Comparison of ENCODE assay signal across 15 cellular contexts in the genomic region with DNA sequence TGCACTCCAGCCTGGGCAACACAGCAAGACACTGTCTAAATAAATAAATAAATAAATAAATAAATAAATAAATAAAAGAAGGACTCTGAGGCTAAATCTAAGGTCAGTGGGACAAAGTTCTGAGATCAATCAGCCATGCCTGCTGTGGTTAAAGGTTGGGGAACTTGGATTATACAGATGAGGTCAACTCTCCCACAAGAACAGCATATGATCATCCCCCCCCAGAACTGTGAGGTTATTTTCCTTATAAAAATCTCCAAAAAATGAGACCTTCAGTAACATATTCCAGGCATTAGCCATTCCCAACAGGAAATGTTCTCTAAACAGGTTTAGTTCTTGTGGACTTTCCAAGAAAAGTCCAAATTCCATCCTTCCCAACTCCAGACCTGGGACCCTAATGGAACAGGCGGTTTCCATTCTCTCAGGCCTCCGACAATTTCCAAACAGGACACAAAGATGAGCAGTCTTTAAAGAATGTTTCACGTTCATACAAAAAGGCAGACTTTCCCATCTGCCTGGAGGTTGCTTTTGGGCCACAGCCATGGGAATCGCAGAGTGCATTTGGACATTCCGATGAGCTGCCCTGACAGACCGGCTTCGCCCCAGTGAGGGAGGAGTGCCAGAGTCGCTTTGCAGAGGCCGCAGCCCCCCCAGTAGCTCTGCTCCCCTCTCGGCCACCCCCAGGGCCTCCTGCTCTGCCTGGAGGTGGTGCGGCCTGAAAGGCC.
A peak's percentile ranks its signal among the peaks of the same experiment; 100 is the strongest.
DNase-seq lines count a peak whose midpoint lies in the region; TF ChIP-seq lines count a peak whose summit lies in the region.
"Had no signal": no experiment of that assay in that cellular context is flagged by ENCODE, and none has a peak within 500 bp of the region (broad histone marks: within the 10 kb centered on the region; RNA-seq: fewer than 3 reads in every experiment).

No MANE protein-coding gene starts in this region.

- H3K9me3 ChIP-seq in testis: no peaks in the 10 kb centered on the region
- H3K9me3 ChIP-seq: neutrophil, SJCRH30 had no signal

- DNase-seq in HFFc6 (peak; percentile 19), dedifferentiated amniotic fluid mesenchymal stem cell (ENCODE audit: extremely low spot score) (peak; percentile 57), islet precursor cell (peak; percentile 89), testis (peak; percentile 16), NCI-H187 treated with DMSO at 0.1 percent for 48 hours (lab: John Stamatoyannopoulos, UW) (no peak), NCI-H2227 (lab: John Stamatoyannopoulos, UW; ENCODE audit: unreplicated experiment) (no peak), GM13977 (ENCODE audit: low spot score) (no peak), NCI-H128 (lab: John Stamatoyannopoulos, UW; ENCODE audit: unreplicated experiment) (no peak)
- DNase-seq: CD8-positive, alpha-beta memory T cell; gastrocnemius medialis; NCI-H1092 treated with DMSO at 0.1 percent for 48 hours; NCI-H82; SJCRH30 had no signal

- in situ Hi-C loops in GM13977 (cut with MboI; ENCODE audit: low pct_unique_long_range_greater_than_20kb, low sequenced_read_pairs, unreplicated experiment): no loop called here

- peaks cover 4% of the 10 kb centered on the region for H3K36me3 Mint-ChIP-seq in HFFc6 (ENCODE audit: low read depth)
- H3K36me3 Mint-ChIP-seq: CD8-positive, alpha-beta memory T cell; stimulated activated effector memory CD8-positive, alpha-beta T cell treated with anti-CD3 and anti-CD28 coated beads, Interleukin-12 subunit alpha, Interleukin-12 subunit beta, amount 100 ng/mL, for 72 hours had no signal

- H3K36me3 ChIP-seq in testis (ENCODE audit: low read depth, missing control alignments): no peaks in the 10 kb centered on the region
- H3K36me3 ChIP-seq: gastrocnemius medialis, neutrophil, SJCRH30 had no signal

- no peaks in the 10 kb centered on the region for H3K4me1 ChIP-seq in testis
- H3K4me1 ChIP-seq: gastrocnemius medialis, SJCRH30 had no signal

- intact Hi-C loops in testis (cut with DNase I; ENCODE audit: low total_unique reads): no loop called here

- peak overlapping the region; percentile 67 to 70 for H3K27ac ChIP-seq in testis
- H3K27ac ChIP-seq: neutrophil, SJCRH30 had no signal

- no peak overlapping the region for H3K4me3 ChIP-seq in testis
- H3K4me3 ChIP-seq: gastrocnemius medialis, SJCRH30 had no signal

- H3K27me3 Mint-ChIP-seq in HFFc6 (ENCODE audit: insufficient read depth): peaks cover 7% of the 10 kb centered on the region

- H3K27me3 ChIP-seq in testis: no peaks in the 10 kb centered on the region
- H3K27me3 ChIP-seq: gastrocnemius medialis, SJCRH30 had no signal

- TF ChIP-seq POLR2A in testis (IDR thresholded peaks at IDR 0.05): no peak

- no peak overlapping the region; the same call in 1 of the 2 replicates for H3K4me3 Mint-ChIP-seq in HFFc6
- H3K4me3 Mint-ChIP-seq: CD8-positive, alpha-beta memory T cell; stimulated activated effector memory CD8-positive, alpha-beta T cell treated with anti-CD3 and anti-CD28 coated beads, Interleukin-12 subunit alpha, Interleukin-12 subunit beta, amount 100 ng/mL, for 72 hours had no signal

- H3K27ac Mint-ChIP-seq in HFFc6: peak overlapping the region; percentile 78
- H3K27ac Mint-ChIP-seq: CD8-positive, alpha-beta memory T cell; stimulated activated effector memory CD8-positive, alpha-beta T cell treated with anti-CD3 and anti-CD28 coated beads, Interleukin-12 subunit alpha, Interleukin-12 subunit beta, amount 100 ng/mL, for 72 hours had no signal

- H3K4me1 Mint-ChIP-seq in HFFc6 (ENCODE audit: low read depth): peaks cover 17% of the 10 kb centered on the region
- H3K4me1 Mint-ChIP-seq: CD8-positive, alpha-beta memory T cell; stimulated activated effector memory CD8-positive, alpha-beta T cell treated with anti-CD3 and anti-CD28 coated beads, Interleukin-12 subunit alpha, Interleukin-12 subunit beta, amount 100 ng/mL, for 72 hours had no signal

- WGBS in testis, 2 donors: 70 to 72% methylated on average over 5 to 11 of the region's 11 CpGs

- TF ChIP-seq CTCF in HFFc6 (IDR thresholded peaks at IDR 0.05) (no peak), testis (IDR thresholded peaks at IDR 0.05) (no peak), GM13977 (IDR thresholded peaks at IDR 0.05; ENCODE audit: extremely low read depth, insufficient read depth, missing control alignments) (no peak)

- peaks cover 4% of the 10 kb centered on the region; the same call in 1 of the 2 replicates for H3K9me3 Mint-ChIP-seq in HFFc6
- H3K9me3 Mint-ChIP-seq: CD8-positive, alpha-beta memory T cell had no signal

Comparison
In these comparisons a context has a peak if more than half of its experiments do, and no peak if none do; other contexts are left out.
1. DNase-seq: peak in HFFc6 (single experiment), dedifferentiated amniotic fluid mesenchymal stem cell (single experiment), islet precursor cell (single experiment) and testis (single experiment); none in NCI-H187 treated with DMSO at 0.1 percent for 48 hours (single experiment), NCI-H2227 (single experiment), GM13977 (single experiment) and NCI-H128 (single experiment).